Comparison of ENCODE assay signal across 23 cellular contexts in genomic region chr2:902584-902983, GRCh38. TPM values are rescaled to one million over a fixed set of nuclear protein-coding genes. Genes with fewer than 3 reads are reported as not detected.
A peak's percentile ranks its signal among the peaks of the same experiment; 100 is the strongest.
DNase-seq lines count a peak whose midpoint lies in the region; ATAC-seq and TF ChIP-seq lines count a peak whose summit lies in the region.
"Had no signal": no experiment of that assay in that cellular context is flagged by ENCODE, and none has a peak within 500 bp of the region (broad histone marks: within the 10 kb centered on the region; RNA-seq: fewer than 3 reads in every experiment).

No MANE protein-coding gene starts in this region.

- H3K27ac ChIP-seq in HEK293 (ENCODE audit: extremely low read depth, low read depth, low read length): no peak overlapping the region
- H3K27ac ChIP-seq: HL-60 had no signal

- POLR2A ChIA-PET in HEK293 (lab: Yijun Ruan, JAX): no interaction called here

- H3K27me3 Mint-ChIP-seq in activated CD8-positive, alpha-beta memory T cell treated with anti-CD3 and anti-CD28 coated beads, Interleukin-2, amount 10 ng/mL, durations not matched to agents 7 days and 5 days: no peaks in the 10 kb centered on the region
- H3K27me3 Mint-ChIP-seq in osteocyte (ENCODE audit: unreplicated experiment) (peaks cover 7% of the 10 kb centered on the region), type B pancreatic cell (peaks cover 8% of the 10 kb centered on the region)

- CTCF ChIA-PET in HEK293 (lab: Yijun Ruan, JAX): interaction anchor here (0.9 to 1.5 kb wide), 2 partner anchors 8 to 187 kb away, joined by 4 to 5 read pairs; no protein-coding TSS in a partner anchor
- CTCF ChIA-PET in activated CD8-positive, alpha-beta memory T cell treated with anti-CD3 and anti-CD28 coated beads, Interleukin-2, amount 10 ng/mL, durations not matched to agents 7 days and 5 days (lab: Charles Lee): no interaction called here

- no peaks in the 10 kb centered on the region for H3K36me3 ChIP-seq in HEK293 (ENCODE audit: control insufficient read depth in 2 of 2, insufficient read depth in 1 of 2, low read length in 2 of 2)
- H3K36me3 ChIP-seq: BE2C had no signal

- H3K4me1 ChIP-seq in HEK293 (ENCODE audit: control insufficient read depth, insufficient read depth, low read length): no peaks in the 10 kb centered on the region
- H3K4me1 ChIP-seq: BE2C had no signal

- H3K36me3 Mint-ChIP-seq in activated CD8-positive, alpha-beta memory T cell treated with anti-CD3 and anti-CD28 coated beads, Interleukin-2, amount 10 ng/mL, durations not matched to agents 7 days and 5 days: no peaks in the 10 kb centered on the region
- H3K36me3 Mint-ChIP-seq in osteocyte (ENCODE audit: unreplicated experiment) (no peaks in the 10 kb centered on the region), type B pancreatic cell (no peaks in the 10 kb centered on the region)
- H3K36me3 Mint-ChIP-seq: CD4-positive, CD25-positive, alpha-beta regulatory T cell had no signal

- no peaks in the 10 kb centered on the region for H3K9me3 Mint-ChIP-seq in activated CD8-positive, alpha-beta memory T cell treated with anti-CD3 and anti-CD28 coated beads, Interleukin-2, amount 10 ng/mL, durations not matched to agents 7 days and 5 days (ENCODE audit: low read depth)
- H3K9me3 Mint-ChIP-seq in osteocyte (ENCODE audit: unreplicated experiment) (peaks cover 3% of the 10 kb centered on the region), type B pancreatic cell (peaks cover 3% of the 10 kb centered on the region)

- no peaks in the 10 kb centered on the region for H3K9me3 ChIP-seq in HEK293 (ENCODE audit: control insufficient read depth, insufficient read depth, low read depth, low read length)
- H3K9me3 ChIP-seq: BE2C had no signal

- ATAC-seq in activated CD8-positive, alpha-beta memory T cell treated with anti-CD3 and anti-CD28 coated beads, Interleukin-2, amount 10 ng/mL, durations not matched to agents 7 days and 5 days: no peak
- ATAC-seq in HG03139 (IDR thresholded peaks at IDR 0.05; ENCODE audit: unreplicated experiment) (no peak), GM21367 (IDR thresholded peaks at IDR 0.05; ENCODE audit: unreplicated experiment) (no peak)
- ATAC-seq: GM12878 had no signal

- DNase-seq in activated CD8-positive, alpha-beta memory T cell treated with anti-CD3 and anti-CD28 coated beads, Interleukin-2, amount 10 ng/mL, durations not matched to agents 7 days and 5 days: peak; percentile 30
- DNase-seq in islet precursor cell (peak; percentile 9), osteocyte (ENCODE audit: extremely low spot score, unreplicated experiment) (peak; percentile 44), NCI-H1105 (lab: John Stamatoyannopoulos, UW) (no peak), type B pancreatic cell (ENCODE audit: extremely low spot score, unreplicated experiment) (no peak)
- DNase-seq: ACHN; BE2C; C1 segment of cervical spinal cord; CD4-positive, CD25-positive, alpha-beta regulatory T cell; CD8-positive, alpha-beta memory T cell; COR-L47; DMS 273 treated with DMSO at 0.1 percent for 48 hours; DMS53; DND-41; EL; GOT3 had no signal

- H3K4me3 ChIP-seq in HEK293 (ENCODE audit: low read depth, low read length): no peak overlapping the region
- H3K4me3 ChIP-seq: GM12878 had no signal

- no peak overlapping the region for H3K4me3 Mint-ChIP-seq in activated CD8-positive, alpha-beta memory T cell treated with anti-CD3 and anti-CD28 coated beads, Interleukin-2, amount 10 ng/mL, durations not matched to agents 7 days and 5 days
- H3K4me3 Mint-ChIP-seq in osteocyte (ENCODE audit: unreplicated experiment): no peak overlapping the region
- H3K4me3 Mint-ChIP-seq in type B pancreatic cell: no peak overlapping the region
- H3K4me3 Mint-ChIP-seq: CD4-positive, CD25-positive, alpha-beta regulatory T cell; CD8-positive, alpha-beta memory T cell had no signal

- no peak for TF ChIP-seq CTCF in HEK293 (tag by site-specific recombination; IDR thresholded peaks at IDR 0.05)
- no peak for TF ChIP-seq CTCF in osteocyte (IDR thresholded peaks at IDR 0.05)
- TF ChIP-seq CTCF in type B pancreatic cell (conservative IDR thresholded peaks at IDR 0.05): no peak

- no peak overlapping the region for H3K27ac Mint-ChIP-seq in activated CD8-positive, alpha-beta memory T cell treated with anti-CD3 and anti-CD28 coated beads, Interleukin-2, amount 10 ng/mL, durations not matched to agents 7 days and 5 days
- H3K27ac Mint-ChIP-seq in osteocyte (ENCODE audit: unreplicated experiment) (no peak overlapping the region), type B pancreatic cell (no peak overlapping the region)
- H3K27ac Mint-ChIP-seq: CD4-positive, CD25-positive, alpha-beta regulatory T cell; CD8-positive, alpha-beta memory T cell had no signal

- no peaks in the 10 kb centered on the region for H3K4me1 Mint-ChIP-seq in activated CD8-positive, alpha-beta memory T cell treated with anti-CD3 and anti-CD28 coated beads, Interleukin-2, amount 10 ng/mL, durations not matched to agents 7 days and 5 days
- no peaks in the 10 kb centered on the region for H3K4me1 Mint-ChIP-seq in osteocyte (ENCODE audit: unreplicated experiment)
- peaks cover 5% of the 10 kb centered on the region for H3K4me1 Mint-ChIP-seq in type B pancreatic cell (ENCODE audit: unreplicated experiment)
- H3K4me1 Mint-ChIP-seq: CD4-positive, CD25-positive, alpha-beta regulatory T cell had no signal

TF ChIP-seq in HEK293, 187 proteins besides CTCF, POLR2A, EP300 and RAD21:
- no peak for TF ChIP-seq ZNF202 (tag by site-specific recombination; IDR thresholded peaks at IDR 0.05; ENCODE audit: borderline replicate concordance)
- 0 out of 2 replicates have a peak, but pooled peaks have one; percentile 20 for TF ChIP-seq ZNF133 (tag by site-specific recombination; IDR thresholded peaks at IDR 0.05)

RNA-seq across cellular contexts. Expression of gene SNTG2, which starts 48.1 kb away (rescaled TPM):
- total RNA-seq in activated CD8-positive, alpha-beta memory T cell treated with anti-CD3 and anti-CD28 coated beads, Interleukin-2, amount 10 ng/mL, durations not matched to agents 7 days and 5 days: 1 to 10 TPM in 1 of 2 experiments, under 1 TPM in 1; 0.37 to 1.6 TPM
- total RNA-seq in osteocyte (not detected in 2 replicates), type B pancreatic cell (ENCODE audit: low replicate concordance) (0.45 and 1.1 TPM in 2 replicates)
- total RNA-seq: G401, GM12878, HT1080 had no signal

Comparison
In these comparisons a context has a peak if more than half of its experiments do, and no peak if none do; other contexts are left out.
1. DNase-seq: peak in activated CD8-positive, alpha-beta memory T cell treated with anti-CD3 and anti-CD28 coated beads, Interleukin-2, amount 10 ng/mL, durations not matched to agents 7 days and 5 days (single experiment), islet precursor cell (single experiment) and osteocyte (single experiment); none in NCI-H1105 (single experiment) and type B pancreatic cell (single experiment).